ENCODE assay signal across 14 cellular contexts in genomic region chr10:14670551-14671240, GRCh38.
DNase-seq lines count a peak whose midpoint lies in the region; ATAC-seq and TF ChIP-seq lines count a peak whose summit lies in the region.
"Had no signal": no experiment of that assay in that cellular context is flagged by ENCODE, and none has a peak within 500 bp of the region (broad histone marks: within the 10 kb centered on the region; RNA-seq: fewer than 3 reads in every experiment).

No MANE protein-coding gene starts in this region.

- no peak overlapping the region for H2BK5ac ChIP-seq in mesendoderm (ENCODE audit: low read length)

- no peak overlapping the region for H3K23ac ChIP-seq in mesendoderm (ENCODE audit: low read length)

- no peaks in the 10 kb centered on the region for H3F3A ChIP-seq in neural progenitor cell (ENCODE audit: low read depth)

- DNase-seq in AG04450 (ENCODE audit: low read depth, low spot score) = peak; percentile 77
- peak; percentile 39 for DNase-seq in Karpas-422
- DNase-seq in fibroblast of gingiva (ENCODE audit: low read depth) = peak; percentile 96
- no peak for DNase-seq in neural progenitor cell (ENCODE audit: low spot score)
- no peak for DNase-seq in SHP77 (lab: John Stamatoyannopoulos, UW)
- DNase-seq in epidermal melanocyte (ENCODE audit: insufficient read length, low spot score) = no peak
- no peak for DNase-seq in mesendoderm
- DNase-seq: naive B cell; NCI-H1417; stimulated activated CD4-positive, alpha-beta T cell treated with anti-CD3 and anti-CD28 coated beads, Interleukin-2, amount 100 ng/mL, for 24 hours had no signal

- H2AK5ac ChIP-seq in mesendoderm (ENCODE audit: low read length) = no peak overlapping the region

- no peak overlapping the region for H2BK120ac ChIP-seq in mesendoderm (ENCODE audit: low read depth, low read length)

- ATAC-seq in GM21825 (IDR thresholded peaks at IDR 0.05; ENCODE audit: unreplicated experiment) = no peak
- ATAC-seq: activated T-helper 17 cell treated with anti-CD3 and anti-CD28 coated beads, Interleukin-2, amount 50 U/mL, for 72 hours had no signal

- no peaks in the 10 kb centered on the region for H3K9me3 Mint-ChIP-seq in neural progenitor cell

- no peaks in the 10 kb centered on the region for H3K27me3 Mint-ChIP-seq in neural progenitor cell (ENCODE audit: insufficient read depth, low read depth)
- H3K27me3 Mint-ChIP-seq: activated T-helper 17 cell treated with anti-CD3 and anti-CD28 coated beads, Interleukin-2, amount 50 U/mL, for 72 hours; naive B cell had no signal

- H3K36me3 ChIP-seq in Karpas-422 (ENCODE audit: insufficient read depth, low read length) (no peaks in the 10 kb centered on the region), neural progenitor cell (no peaks in the 10 kb centered on the region), mesendoderm (ENCODE audit: control insufficient read depth, insufficient read depth, low read length) (no peaks in the 10 kb centered on the region)
- H3K36me3 ChIP-seq: BLaER1, suprapubic skin had no signal

- H3K4me3 Mint-ChIP-seq in neural progenitor cell = no peak overlapping the region
- H3K4me3 Mint-ChIP-seq: activated T-helper 17 cell treated with anti-CD3 and anti-CD28 coated beads, Interleukin-2, amount 50 U/mL, for 72 hours; naive B cell had no signal

- no peak overlapping the region for H2AFZ ChIP-seq in Karpas-422 (ENCODE audit: low read length)
- H2AFZ ChIP-seq in neural progenitor cell (replicated peaks) = peak overlapping the region; percentile 66

- no peak overlapping the region for H3K56ac ChIP-seq in mesendoderm (ENCODE audit: low read length)

- CTCF ChIA-PET in AG04450 (lab: Charles Lee) = no interaction called here

- no peak overlapping the region for H4K5ac ChIP-seq in mesendoderm (ENCODE audit: low read length)

- H4K20me1 ChIP-seq in Karpas-422 (ENCODE audit: insufficient read depth, low read depth, low read length) (no peaks in the 10 kb centered on the region), neural progenitor cell (ENCODE audit: low read depth) (no peaks in the 10 kb centered on the region)
- H4K20me1 ChIP-seq: BLaER1 had no signal

- no CpG with 5 or more reads among the region's 8 CpGs for WGBS in mesendoderm (ENCODE audit: extremely low coverage, insufficient coverage, low lambda C conversion rate)

- no peaks in the 10 kb centered on the region for H3K79me2 ChIP-seq in Karpas-422 (ENCODE audit: low read length)
- H3K79me2 ChIP-seq in neural progenitor cell (ENCODE audit: low read depth) = no peaks in the 10 kb centered on the region
- H3K79me2 ChIP-seq in mesendoderm (ENCODE audit: control insufficient read depth, insufficient read depth, low read length) = no peaks in the 10 kb centered on the region

- H3K9me3 ChIP-seq in AG04450 (ENCODE audit: control insufficient read depth, insufficient read depth, low read length) (no peaks in the 10 kb centered on the region), Karpas-422 (ENCODE audit: low read length) (no peaks in the 10 kb centered on the region), neural progenitor cell (ENCODE audit: low read depth) (no peaks in the 10 kb centered on the region)
- H3K9me3 ChIP-seq: suprapubic skin had no signal

- H3K27ac Mint-ChIP-seq in neural progenitor cell = no peak overlapping the region
- H3K27ac Mint-ChIP-seq: activated T-helper 17 cell treated with anti-CD3 and anti-CD28 coated beads, Interleukin-2, amount 50 U/mL, for 72 hours had no signal

- TF ChIP-seq CTCF in AG04450 (IDR thresholded peaks at IDR 0.05; ENCODE audit: low read depth, low read length) (no peak), neural progenitor cell (IDR thresholded peaks at IDR 0.05) (no peak)

- peaks cover 16% of the 10 kb centered on the region for H3K4me1 Mint-ChIP-seq in neural progenitor cell

- H3K27ac ChIP-seq in AG04450 (ENCODE audit: low read depth, low read length) = no peak overlapping the region
- no peak overlapping the region for H3K27ac ChIP-seq in Karpas-422 (ENCODE audit: low read length)
- no peak overlapping the region for H3K27ac ChIP-seq in neural progenitor cell
- no peak overlapping the region for H3K27ac ChIP-seq in mesendoderm (ENCODE audit: low read depth, low read length)
- H3K27ac ChIP-seq: BLaER1, suprapubic skin had no signal

- H4K8ac ChIP-seq in mesendoderm (ENCODE audit: low read depth, low read length) = no peak overlapping the region

- POLR2A ChIA-PET in AG04450 (lab: Yijun Ruan, JAX) = interaction anchor here (1.1 to 1.3 kb wide), 2 partner anchors 12 to 83 kb away, joined by 5 to 12 read pairs; no protein-coding TSS in a partner anchor

- no peaks in the 10 kb centered on the region for H3K79me1 ChIP-seq in mesendoderm (ENCODE audit: low read length)

- H3K27me3 ChIP-seq in AG04450 (ENCODE audit: control insufficient read depth, insufficient read depth, low read length) (no peaks in the 10 kb centered on the region), Karpas-422 (ENCODE audit: low read length) (no peaks in the 10 kb centered on the region), neural progenitor cell (no peaks in the 10 kb centered on the region), mesendoderm (ENCODE audit: insufficient read depth, low read length, poor library complexity) (no peaks in the 10 kb centered on the region)
- H3K27me3 ChIP-seq: BLaER1, suprapubic skin had no signal

- no peaks in the 10 kb centered on the region for H3K36me3 Mint-ChIP-seq in neural progenitor cell

- no peak overlapping the region for H3K4ac ChIP-seq in mesendoderm (ENCODE audit: low read depth, low read length)

- H3K4me3 ChIP-seq in AG04450 (ENCODE audit: low read depth, low read length) = no peak overlapping the region
- H3K4me3 ChIP-seq in Karpas-422 (ENCODE audit: low read length) = no peak overlapping the region
- no peak overlapping the region for H3K4me3 ChIP-seq in neural progenitor cell
- H3K4me3 ChIP-seq in mesendoderm (ENCODE audit: low read length) = no peak overlapping the region
- H3K4me3 ChIP-seq: BLaER1, suprapubic skin had no signal

- no peak overlapping the region for H3K9ac ChIP-seq in Karpas-422 (ENCODE audit: low read length)
- H3K9ac ChIP-seq in neural progenitor cell = no peak overlapping the region
- H3K9ac ChIP-seq in mesendoderm (ENCODE audit: low read length) = no peak overlapping the region
- H3K9ac ChIP-seq: BLaER1 had no signal

- no peak overlapping the region for H2BK15ac ChIP-seq in mesendoderm (replicated peaks; ENCODE audit: low read depth)

- H3K18ac ChIP-seq in mesendoderm (ENCODE audit: low read length) = no peak overlapping the region

- H3K9me2 ChIP-seq in Karpas-422 (replicated peaks; ENCODE audit: insufficient read depth, low read length) = no peaks in the 10 kb centered on the region

- H3K4me1 ChIP-seq in Karpas-422 (ENCODE audit: low read length) (peaks cover 21% of the 10 kb centered on the region), neural progenitor cell (peaks cover 6% of the 10 kb centered on the region), mesendoderm (ENCODE audit: control insufficient read depth, low read depth, low read length) (no peaks in the 10 kb centered on the region)
- H3K4me1 ChIP-seq: BLaER1 had no signal

- H3K4me2 ChIP-seq in Karpas-422 (ENCODE audit: low read depth, low read length, poor library complexity, severe bottlenecking) = no peak overlapping the region
- no peak overlapping the region for H3K4me2 ChIP-seq in neural progenitor cell
- H3K4me2 ChIP-seq in mesendoderm (ENCODE audit: low read length) = no peak overlapping the region
- H3K4me2 ChIP-seq: BLaER1 had no signal

Comparison
In these comparisons a context has a peak if more than half of its experiments do, and no peak if none do; other contexts are left out.
1. DNase-seq: peak in AG04450 (single experiment), Karpas-422 (single experiment) and fibroblast of gingiva (single experiment); none in neural progenitor cell (single experiment), SHP77 (0 of 2), epidermal melanocyte (single experiment) and mesendoderm (single experiment).